Comparison of ENCODE assay signal across 1 cellular context in genomic region chr1:67664048-67664447, GRCh38.
TF ChIP-seq lines count a peak whose summit lies in the region.

No MANE protein-coding gene starts in this region.

TF ChIP-seq in HepG2, 621 proteins besides CTCF, POLR2A, EP300 and RAD21 (continued from another document and continues in another):
- TF ChIP-seq TIGD3 (CRISPR knock-in tag; IDR thresholded peaks at IDR 0.05; ENCODE audit: borderline replicate concordance) (no peak), ELF4 (CRISPR knock-in tag; IDR thresholded peaks at IDR 0.05; ENCODE audit: borderline replicate concordance) (no peak), YY1 (IDR thresholded peaks at IDR 0.05; ENCODE audit: insufficient read depth, insufficient replicate concordance, low read depth, low read length) (no peak), HNRNPUL1 (IDR thresholded peaks at IDR 0.05; ENCODE audit: low read depth, low read length) (no peak), HOXA9 (CRISPR knock-in tag; IDR thresholded peaks at IDR 0.05; ENCODE audit: borderline replicate concordance) (no peak), NFYC (CRISPR knock-in tag; IDR thresholded peaks at IDR 0.05) (no peak), CC2D1A (CRISPR knock-in tag; IDR thresholded peaks at IDR 0.05) (no peak), ZNF563 (CRISPR knock-in tag; IDR thresholded peaks at IDR 0.05) (no peak), CCAR2 (optimal IDR thresholded peaks at IDR 0.05; ENCODE audit: low read depth, low read length) (no peak), ZNF558 (CRISPR knock-in tag; IDR thresholded peaks at IDR 0.05; ENCODE audit: borderline replicate concordance) (no peak), IKZF1 (IDR thresholded peaks at IDR 0.05) (no peak), ZBTB7B (CRISPR knock-in tag; IDR thresholded peaks at IDR 0.05) (no peak), MXD4 (CRISPR knock-in tag; IDR thresholded peaks at IDR 0.05) (no peak), MEF2D (CRISPR knock-in tag; IDR thresholded peaks at IDR 0.05) (no peak), FOXM1 (CRISPR knock-in tag; IDR thresholded peaks at IDR 0.05) (no peak), MAZ (IDR thresholded peaks at IDR 0.05; ENCODE audit: borderline replicate concordance, low read depth, low read length) (no peak), MAZ (CRISPR knock-in tag; IDR thresholded peaks at IDR 0.05; ENCODE audit: low read depth) (no peak), SALL2 (CRISPR knock-in tag; IDR thresholded peaks at IDR 0.05) (no peak), SUZ12 (IDR thresholded peaks at IDR 0.05; ENCODE audit: low read depth, low read length) (no peak), ZNF740 (CRISPR knock-in tag; IDR thresholded peaks at IDR 0.05) (no peak), ZNF225 (CRISPR knock-in tag; IDR thresholded peaks at IDR 0.05) (no peak), HNF4A (CRISPR knock-in tag; IDR thresholded peaks at IDR 0.05) (peak; percentile 39; the same call in 1 of the 2 replicates), SP140L (CRISPR knock-in tag; IDR thresholded peaks at IDR 0.05; ENCODE audit: borderline replicate concordance) (no peak), ISX (CRISPR knock-in tag; conservative IDR thresholded peaks at IDR 0.05) (no peak), JUN (CRISPR knock-in tag; IDR thresholded peaks at IDR 0.05) (no peak), LBX2 (CRISPR knock-in tag; IDR thresholded peaks at IDR 0.05; ENCODE audit: borderline replicate concordance) (no peak), SMARCC2 (IDR thresholded peaks at IDR 0.05) (no peak), THAP11 (CRISPR knock-in tag; IDR thresholded peaks at IDR 0.05) (0 out of 2 replicates have a peak, but pooled peaks have one; percentile 45), HOXA7 (CRISPR knock-in tag; IDR thresholded peaks at IDR 0.05) (no peak), CEBPG (CRISPR knock-in tag; IDR thresholded peaks at IDR 0.05) (peak; percentile 48), DMAP1 (CRISPR knock-in tag; IDR thresholded peaks at IDR 0.05) (no peak), ARNTL (CRISPR knock-in tag; IDR thresholded peaks at IDR 0.05) (no peak), ZNF597 (CRISPR knock-in tag; IDR thresholded peaks at IDR 0.05) (no peak), JDP2 (CRISPR knock-in tag; IDR thresholded peaks at IDR 0.05; ENCODE audit: borderline replicate concordance) (no peak), CENPT (CRISPR knock-in tag; IDR thresholded peaks at IDR 0.05; ENCODE audit: low read depth) (no peak), GATAD1 (CRISPR knock-in tag; IDR thresholded peaks at IDR 0.05) (peak; percentile 44; the same call in 1 of the 2 replicates), ZFYVE20 (CRISPR knock-in tag; IDR thresholded peaks at IDR 0.05; ENCODE audit: borderline replicate concordance, low read depth) (no peak), NBN (conservative IDR thresholded peaks at IDR 0.05) (no peak), SPEN (CRISPR knock-in tag; IDR thresholded peaks at IDR 0.05; ENCODE audit: low read depth) (no peak), ATF1 (CRISPR knock-in tag; IDR thresholded peaks at IDR 0.05) (no peak; the same call in 1 of the 2 replicates), MLLT10 (CRISPR knock-in tag; IDR thresholded peaks at IDR 0.05) (no peak), PRMT3 (CRISPR knock-in tag; IDR thresholded peaks at IDR 0.05; ENCODE audit: borderline replicate concordance, low read depth) (no peak), CCDC6 (CRISPR knock-in tag; IDR thresholded peaks at IDR 0.05) (no peak), ZUFSP (CRISPR knock-in tag; IDR thresholded peaks at IDR 0.05; ENCODE audit: borderline replicate concordance) (no peak), ZNF75D (CRISPR knock-in tag; IDR thresholded peaks at IDR 0.05; ENCODE audit: borderline replicate concordance) (no peak), TERF1 (CRISPR knock-in tag; IDR thresholded peaks at IDR 0.05) (no peak)
- TF ChIP-seq, protein P1, sequence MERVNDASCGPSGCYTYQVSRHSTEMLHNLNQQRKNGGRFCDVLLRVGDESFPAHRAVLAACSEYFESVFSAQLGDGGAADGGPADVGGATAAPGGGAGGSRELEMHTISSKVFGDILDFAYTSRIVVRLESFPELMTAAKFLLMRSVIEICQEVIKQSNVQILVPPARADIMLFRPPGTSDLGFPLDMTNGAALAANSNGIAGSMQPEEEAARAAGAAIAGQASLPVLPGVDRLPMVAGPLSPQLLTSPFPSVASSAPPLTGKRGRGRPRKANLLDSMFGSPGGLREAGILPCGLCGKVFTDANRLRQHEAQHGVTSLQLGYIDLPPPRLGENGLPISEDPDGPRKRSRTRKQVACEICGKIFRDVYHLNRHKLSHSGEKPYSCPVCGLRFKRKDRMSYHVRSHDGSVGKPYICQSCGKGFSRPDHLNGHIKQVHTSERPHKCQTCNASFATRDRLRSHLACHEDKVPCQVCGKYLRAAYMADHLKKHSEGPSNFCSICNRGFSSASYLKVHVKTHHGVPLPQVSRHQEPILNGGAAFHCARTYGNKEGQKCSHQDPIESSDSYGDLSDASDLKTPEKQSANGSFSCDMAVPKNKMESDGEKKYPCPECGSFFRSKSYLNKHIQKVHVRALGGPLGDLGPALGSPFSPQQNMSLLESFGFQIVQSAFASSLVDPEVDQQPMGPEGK (CRISPR knock-in tag; IDR thresholded peaks at IDR 0.05) = no peak
- TF ChIP-seq, protein P2, sequence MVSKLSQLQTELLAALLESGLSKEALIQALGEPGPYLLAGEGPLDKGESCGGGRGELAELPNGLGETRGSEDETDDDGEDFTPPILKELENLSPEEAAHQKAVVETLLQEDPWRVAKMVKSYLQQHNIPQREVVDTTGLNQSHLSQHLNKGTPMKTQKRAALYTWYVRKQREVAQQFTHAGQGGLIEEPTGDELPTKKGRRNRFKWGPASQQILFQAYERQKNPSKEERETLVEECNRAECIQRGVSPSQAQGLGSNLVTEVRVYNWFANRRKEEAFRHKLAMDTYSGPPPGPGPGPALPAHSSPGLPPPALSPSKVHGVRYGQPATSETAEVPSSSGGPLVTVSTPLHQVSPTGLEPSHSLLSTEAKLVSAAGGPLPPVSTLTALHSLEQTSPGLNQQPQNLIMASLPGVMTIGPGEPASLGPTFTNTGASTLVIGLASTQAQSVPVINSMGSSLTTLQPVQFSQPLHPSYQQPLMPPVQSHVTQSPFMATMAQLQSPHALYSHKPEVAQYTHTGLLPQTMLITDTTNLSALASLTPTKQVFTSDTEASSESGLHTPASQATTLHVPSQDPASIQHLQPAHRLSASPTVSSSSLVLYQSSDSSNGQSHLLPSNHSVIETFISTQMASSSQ (IDR thresholded peaks at IDR 0.05; ENCODE audit: low read depth) = no peak
- TF ChIP-seq, protein P2 (CRISPR knock-in tag; IDR thresholded peaks at IDR 0.05; ENCODE audit: borderline replicate concordance) = no peak
- TF ChIP-seq, protein P3, sequence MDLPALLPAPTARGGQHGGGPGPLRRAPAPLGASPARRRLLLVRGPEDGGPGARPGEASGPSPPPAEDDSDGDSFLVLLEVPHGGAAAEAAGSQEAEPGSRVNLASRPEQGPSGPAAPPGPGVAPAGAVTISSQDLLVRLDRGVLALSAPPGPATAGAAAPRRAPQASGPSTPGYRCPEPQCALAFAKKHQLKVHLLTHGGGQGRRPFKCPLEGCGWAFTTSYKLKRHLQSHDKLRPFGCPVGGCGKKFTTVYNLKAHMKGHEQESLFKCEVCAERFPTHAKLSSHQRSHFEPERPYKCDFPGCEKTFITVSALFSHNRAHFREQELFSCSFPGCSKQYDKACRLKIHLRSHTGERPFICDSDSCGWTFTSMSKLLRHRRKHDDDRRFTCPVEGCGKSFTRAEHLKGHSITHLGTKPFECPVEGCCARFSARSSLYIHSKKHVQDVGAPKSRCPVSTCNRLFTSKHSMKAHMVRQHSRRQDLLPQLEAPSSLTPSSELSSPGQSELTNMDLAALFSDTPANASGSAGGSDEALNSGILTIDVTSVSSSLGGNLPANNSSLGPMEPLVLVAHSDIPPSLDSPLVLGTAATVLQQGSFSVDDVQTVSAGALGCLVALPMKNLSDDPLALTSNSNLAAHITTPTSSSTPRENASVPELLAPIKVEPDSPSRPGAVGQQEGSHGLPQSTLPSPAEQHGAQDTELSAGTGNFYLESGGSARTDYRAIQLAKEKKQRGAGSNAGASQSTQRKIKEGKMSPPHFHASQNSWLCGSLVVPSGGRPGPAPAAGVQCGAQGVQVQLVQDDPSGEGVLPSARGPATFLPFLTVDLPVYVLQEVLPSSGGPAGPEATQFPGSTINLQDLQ (CRISPR knock-in tag; IDR thresholded peaks at IDR 0.05) = no peak
- TF ChIP-seq, protein P4, sequence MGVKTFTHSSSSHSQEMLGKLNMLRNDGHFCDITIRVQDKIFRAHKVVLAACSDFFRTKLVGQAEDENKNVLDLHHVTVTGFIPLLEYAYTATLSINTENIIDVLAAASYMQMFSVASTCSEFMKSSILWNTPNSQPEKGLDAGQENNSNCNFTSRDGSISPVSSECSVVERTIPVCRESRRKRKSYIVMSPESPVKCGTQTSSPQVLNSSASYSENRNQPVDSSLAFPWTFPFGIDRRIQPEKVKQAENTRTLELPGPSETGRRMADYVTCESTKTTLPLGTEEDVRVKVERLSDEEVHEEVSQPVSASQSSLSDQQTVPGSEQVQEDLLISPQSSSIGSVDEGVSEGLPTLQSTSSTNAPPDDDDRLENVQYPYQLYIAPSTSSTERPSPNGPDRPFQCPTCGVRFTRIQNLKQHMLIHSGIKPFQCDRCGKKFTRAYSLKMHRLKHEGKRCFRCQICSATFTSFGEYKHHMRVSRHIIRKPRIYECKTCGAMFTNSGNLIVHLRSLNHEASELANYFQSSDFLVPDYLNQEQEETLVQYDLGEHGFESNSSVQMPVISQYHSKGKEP (CRISPR knock-in tag; IDR thresholded peaks at IDR 0.05) = no peak
- TF ChIP-seq, protein P5, sequence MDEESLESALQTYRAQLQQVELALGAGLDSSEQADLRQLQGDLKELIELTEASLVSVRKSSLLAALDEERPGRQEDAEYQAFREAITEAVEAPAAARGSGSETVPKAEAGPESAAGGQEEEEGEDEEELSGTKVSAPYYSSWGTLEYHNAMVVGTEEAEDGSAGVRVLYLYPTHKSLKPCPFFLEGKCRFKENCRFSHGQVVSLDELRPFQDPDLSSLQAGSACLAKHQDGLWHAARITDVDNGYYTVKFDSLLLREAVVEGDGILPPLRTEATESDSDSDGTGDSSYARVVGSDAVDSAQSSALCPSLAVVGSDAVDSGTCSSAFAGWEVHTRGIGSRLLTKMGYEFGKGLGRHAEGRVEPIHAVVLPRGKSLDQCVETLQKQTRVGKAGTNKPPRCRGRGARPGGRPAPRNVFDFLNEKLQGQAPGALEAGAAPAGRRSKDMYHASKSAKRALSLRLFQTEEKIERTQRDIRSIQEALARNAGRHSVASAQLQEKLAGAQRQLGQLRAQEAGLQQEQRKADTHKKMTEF (CRISPR knock-in tag; IDR thresholded peaks at IDR 0.05) = peak; percentile 66
